ENCODE assay signal across 19 cellular contexts in the genomic region with DNA sequence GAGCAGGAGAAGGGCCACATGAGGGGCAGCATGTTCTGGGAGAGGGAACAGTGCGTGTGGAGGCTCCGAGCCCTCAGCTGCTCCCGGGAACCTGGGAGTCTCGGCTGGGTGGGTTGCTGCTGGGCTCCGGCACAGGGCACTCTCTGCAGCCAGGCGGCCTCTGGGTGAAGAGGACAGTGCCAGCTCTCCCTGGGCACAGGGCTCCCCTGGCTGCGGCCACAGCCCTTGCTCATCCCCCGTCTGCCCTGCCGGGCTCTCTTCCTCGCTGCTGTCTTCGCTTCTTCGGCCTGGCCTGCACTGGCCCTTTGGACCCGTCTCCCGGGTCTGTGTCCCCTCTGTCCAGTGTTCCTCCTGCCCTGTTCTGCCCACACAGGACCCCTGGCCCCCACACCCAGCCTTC. TPM values are rescaled to one million over a fixed set of nuclear protein-coding genes. Genes with fewer than 3 reads are reported as not detected.
"Had no signal": no experiment of that assay in that cellular context is flagged by ENCODE, and none has a peak within 500 bp of the region (broad histone marks: within the 10 kb centered on the region; RNA-seq: fewer than 3 reads in every experiment).

No MANE protein-coding gene starts in this region.

- DNase-seq: dorsolateral prefrontal cortex; effector CD4-positive, alpha-beta T cell; head of caudate nucleus; left ventricle myocardium superior; lower lobe of right lung; naive thymus-derived CD8-positive, alpha-beta T cell; sigmoid colon; stimulated activated CD4-positive, alpha-beta T cell treated with anti-CD3 and anti-CD28 coated beads, Interleukin-4, amount 100 ng/mL, for 4 hours; stimulated activated naive CD8-positive, alpha-beta T cell treated with anti-CD3 and anti-CD28 coated beads, Interleukin-15, Interleukin-2, amounts not matched to agents 100 U/mL and 50 U/mL, for 24 hours; substantia nigra; testis; tibial artery had no signal

- H3K27me3 ChIP-seq: dorsolateral prefrontal cortex, right atrium auricular region, sigmoid colon, testis had no signal

- H3K4me3 ChIP-seq: dorsolateral prefrontal cortex, lower lobe of right lung, prostate gland, right atrium auricular region, sigmoid colon, testis, tibial artery had no signal

- FAIRE-seq: colon, frontal cortex, keratinocyte had no signal

- H3K4me1 ChIP-seq: lower lobe of right lung, prostate gland, right atrium auricular region, testis, tibial artery had no signal

- H3K36me3 ChIP-seq: lower lobe of right lung, prostate gland, right atrium auricular region, sigmoid colon, tibial artery had no signal

- H3K9me3 ChIP-seq: lower lobe of right lung, prostate gland, right atrium auricular region, sigmoid colon, testis, tibial artery had no signal

- ATAC-seq: left ventricle myocardium superior; lower lobe of right lung; naive thymus-derived CD8-positive, alpha-beta T cell; stimulated activated memory B cell treated with anti-CD40 and anti-IgM and Interleukin-4, amounts not matched to agents 10 μg/mL and 1 μg/mL and 100 μg/mL, for 72 hours; stimulated activated naive CD8-positive, alpha-beta T cell treated with anti-CD3 and anti-CD28 coated beads, Interleukin-15, Interleukin-2, amounts not matched to agents 100 U/mL and 50 U/mL, for 24 hours had no signal

- H3K27ac ChIP-seq: dorsolateral prefrontal cortex, lower lobe of right lung, prostate gland, right atrium auricular region, sigmoid colon, testis, tibial artery had no signal

RNA-seq across cellular contexts. Expression of a gene that starts 48.2 kb away (rescaled TPM):
- total RNA-seq: left ventricle myocardium superior, mesenteric fat pad had no signal
